8 cellular contexts compared by ENCODE assay signal in the genomic region with DNA sequence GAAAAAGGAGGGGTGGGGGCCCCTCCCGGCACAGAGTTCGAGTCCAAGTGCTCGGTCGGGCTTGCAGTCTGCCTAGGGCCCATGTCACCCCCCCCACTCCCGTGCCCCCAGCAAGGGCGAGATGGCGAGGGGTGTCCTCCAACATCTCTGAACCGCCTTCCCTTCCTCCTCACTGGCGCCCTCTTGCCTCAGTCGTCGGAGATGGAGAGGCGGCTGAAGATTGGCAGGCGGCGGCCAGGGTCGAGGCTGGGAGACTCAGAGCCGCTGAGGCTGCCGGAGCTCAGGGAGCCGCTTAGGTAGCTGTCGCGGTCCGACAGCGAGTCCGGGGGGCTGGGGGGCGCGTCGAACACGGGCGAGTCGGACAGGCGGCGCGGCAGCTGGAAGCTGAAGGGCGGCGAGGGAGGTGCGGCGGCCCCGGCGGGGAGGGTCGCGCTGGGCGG. TPM values are rescaled to one million over a fixed set of nuclear protein-coding genes. Genes with fewer than 3 reads are reported as not detected.
A peak's percentile ranks its signal among the peaks of the same experiment; 100 is the strongest.
DNase-seq lines count a peak whose midpoint lies in the region; ATAC-seq and TF ChIP-seq lines count a peak whose summit lies in the region.

No MANE protein-coding gene starts in this region.

- CTCF ChIA-PET in WTC11 (lab: Charles Lee) = interaction anchor here (0.7 to 2.6 kb wide), 13 partner anchors 10 to 272 kb away, joined by 3 to 20 read pairs (median 4); no protein-coding TSS in a partner anchor

- H3K4me1 ChIP-seq in BLaER1 treated with 17β-estradiol and CSF1 and Interleukin-3, amounts not matched to agents 10 nM and 100 nM = peaks cover 23 to 61% (median 35%) of the 10 kb centered on the region in 10 experiments

- peak overlapping the region; percentile 91 to 100 (median 98) for H3K9ac ChIP-seq in BLaER1 treated with 17β-estradiol and CSF1 and Interleukin-3, amounts not matched to agents 10 nM and 100 nM

- no peaks in the 10 kb centered on the region for H3K27me3 ChIP-seq in BLaER1 treated with 17β-estradiol and CSF1 and Interleukin-3, amounts not matched to agents 10 nM and 100 nM
- no peaks in the 10 kb centered on the region for H3K27me3 ChIP-seq in layer of hippocampus (ENCODE audit: control insufficient read depth, insufficient read depth, low read length)

- peak overlapping the region; percentile 36 to 99 (median 96); a peak in 21 of 22 replicates for H3K4me2 ChIP-seq in BLaER1 treated with 17β-estradiol and CSF1 and Interleukin-3, amounts not matched to agents 10 nM and 100 nM

- no peaks in the 10 kb centered on the region for H3K27me3 Mint-ChIP-seq in WTC11 (ENCODE audit: low read depth)
- H3K27me3 Mint-ChIP-seq in central memory CD8-positive, alpha-beta T cell = no peaks in the 10 kb centered on the region

- H3K27ac ChIP-seq in BLaER1 treated with 17β-estradiol and CSF1 and Interleukin-3, amounts not matched to agents 10 nM and 100 nM = peak overlapping the region; percentile 88 to 100 (median 97)
- H3K27ac ChIP-seq in layer of hippocampus (ENCODE audit: low read depth, low read length) = peak overlapping the region; percentile 99

- TF ChIP-seq CTCF in WTC11 (IDR thresholded peaks at IDR 0.05) = peak; percentile 24; the same call in 1 of the 2 replicates

- peaks cover 38 to 61% (median 48%) of the 10 kb centered on the region in 11 experiments for H4K20me1 ChIP-seq in BLaER1 treated with 17β-estradiol and CSF1 and Interleukin-3, amounts not matched to agents 10 nM and 100 nM

- H3K36me3 ChIP-seq in BLaER1 treated with 17β-estradiol and CSF1 and Interleukin-3, amounts not matched to agents 10 nM and 100 nM = peaks cover 36 to 46% (median 42%) of the 10 kb centered on the region in 11 experiments

- H3K36me3 Mint-ChIP-seq in WTC11 = peaks cover 15% of the 10 kb centered on the region
- peaks cover 91% of the 10 kb centered on the region for H3K36me3 Mint-ChIP-seq in central memory CD8-positive, alpha-beta T cell (ENCODE audit: insufficient read depth)

- H3K4me1 Mint-ChIP-seq in WTC11 = peaks cover 57% of the 10 kb centered on the region
- H3K4me1 Mint-ChIP-seq in central memory CD8-positive, alpha-beta T cell = peaks cover 53% of the 10 kb centered on the region

- H3K27ac Mint-ChIP-seq in WTC11 = peak overlapping the region; percentile 93
- peak overlapping the region; percentile 95 for H3K27ac Mint-ChIP-seq in central memory CD8-positive, alpha-beta T cell (ENCODE audit: low read depth)

- H3K9me3 ChIP-seq in BLaER1 treated with 17β-estradiol and CSF1 and Interleukin-3, amounts not matched to agents 10 nM and 100 nM (replicated peaks in 1 of 11) = peaks cover 0 to 13% (median 0%) of the 10 kb centered on the region in 11 experiments; a peak in 7 of 22 replicates

- H3K9me3 Mint-ChIP-seq in WTC11 = no peaks in the 10 kb centered on the region
- H3K9me3 Mint-ChIP-seq in central memory CD8-positive, alpha-beta T cell = no peaks in the 10 kb centered on the region

- H3K4me3 ChIP-seq in BLaER1 treated with 17β-estradiol and CSF1 and Interleukin-3, amounts not matched to agents 10 nM and 100 nM = peak overlapping the region; percentile 75 to 95 (median 89)
- peak overlapping the region; percentile 66 for H3K4me3 ChIP-seq in Jurkat, Clone E6-1 (ENCODE audit: low read length)

- DNase-seq in Jurkat, Clone E6-1 (ENCODE audit: low read depth, low spot score) = no peak
- DNase-seq in WTC11 (ENCODE audit: low spot score) = peak; percentile 85
- DNase-seq in central memory CD8-positive, alpha-beta T cell (ENCODE audit: low spot score in 2 of 2) = peak; percentile 65 to 74
- DNase-seq in stimulated activated CD4-positive, alpha-beta T cell treated with anti-CD3 and anti-CD28 coated beads, Interleukin-2, amount 100 ng/mL, for 24 hours = peak; percentile 75
- DNase-seq in KG1 (lab: John Stamatoyannopoulos, UW) = no peak

- ATAC-seq in WTC11 (peak; percentile 3), GM19455 (IDR thresholded peaks at IDR 0.05; ENCODE audit: unreplicated experiment) (no peak)
- no peak for ATAC-seq in central memory CD8-positive, alpha-beta T cell (replicated peaks; ENCODE audit: extremely low read depth, poor library complexity, severe bottlenecking)

- peak overlapping the region; percentile 87 for H3K4me3 Mint-ChIP-seq in WTC11
- peak overlapping the region; percentile 65 for H3K4me3 Mint-ChIP-seq in central memory CD8-positive, alpha-beta T cell

- POLR2A ChIA-PET in WTC11 (lab: Charles Lee) = interaction anchor here (1.1 kb wide), 1 partner anchor 16 kb away, joined by 3 read pairs; no protein-coding TSS in a partner anchor

TF ChIP-seq in WTC11, 78 proteins besides CTCF, POLR2A, EP300 and RAD21 (continues in another document):
- TF ChIP-seq, protein P1, sequence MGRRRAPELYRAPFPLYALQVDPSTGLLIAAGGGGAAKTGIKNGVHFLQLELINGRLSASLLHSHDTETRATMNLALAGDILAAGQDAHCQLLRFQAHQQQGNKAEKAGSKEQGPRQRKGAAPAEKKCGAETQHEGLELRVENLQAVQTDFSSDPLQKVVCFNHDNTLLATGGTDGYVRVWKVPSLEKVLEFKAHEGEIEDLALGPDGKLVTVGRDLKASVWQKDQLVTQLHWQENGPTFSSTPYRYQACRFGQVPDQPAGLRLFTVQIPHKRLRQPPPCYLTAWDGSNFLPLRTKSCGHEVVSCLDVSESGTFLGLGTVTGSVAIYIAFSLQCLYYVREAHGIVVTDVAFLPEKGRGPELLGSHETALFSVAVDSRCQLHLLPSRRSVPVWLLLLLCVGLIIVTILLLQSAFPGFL (CRISPR knock-in tag; IDR thresholded peaks at IDR 0.05; ENCODE audit: borderline replicate concordance) = no peak
- TF ChIP-seq NFE2L1 (CRISPR knock-in tag; IDR thresholded peaks at IDR 0.05) (no peak), MXD4 (CRISPR knock-in tag; IDR thresholded peaks at IDR 0.05; ENCODE audit: borderline replicate concordance) (no peak)
- TF ChIP-seq, protein P2, sequence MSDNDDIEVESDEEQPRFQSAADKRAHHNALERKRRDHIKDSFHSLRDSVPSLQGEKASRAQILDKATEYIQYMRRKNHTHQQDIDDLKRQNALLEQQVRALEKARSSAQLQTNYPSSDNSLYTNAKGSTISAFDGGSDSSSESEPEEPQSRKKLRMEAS (CRISPR knock-in tag; IDR thresholded peaks at IDR 0.05) = peak; percentile 52; the same call in 1 of the 2 replicates
- TF ChIP-seq, protein P3, sequence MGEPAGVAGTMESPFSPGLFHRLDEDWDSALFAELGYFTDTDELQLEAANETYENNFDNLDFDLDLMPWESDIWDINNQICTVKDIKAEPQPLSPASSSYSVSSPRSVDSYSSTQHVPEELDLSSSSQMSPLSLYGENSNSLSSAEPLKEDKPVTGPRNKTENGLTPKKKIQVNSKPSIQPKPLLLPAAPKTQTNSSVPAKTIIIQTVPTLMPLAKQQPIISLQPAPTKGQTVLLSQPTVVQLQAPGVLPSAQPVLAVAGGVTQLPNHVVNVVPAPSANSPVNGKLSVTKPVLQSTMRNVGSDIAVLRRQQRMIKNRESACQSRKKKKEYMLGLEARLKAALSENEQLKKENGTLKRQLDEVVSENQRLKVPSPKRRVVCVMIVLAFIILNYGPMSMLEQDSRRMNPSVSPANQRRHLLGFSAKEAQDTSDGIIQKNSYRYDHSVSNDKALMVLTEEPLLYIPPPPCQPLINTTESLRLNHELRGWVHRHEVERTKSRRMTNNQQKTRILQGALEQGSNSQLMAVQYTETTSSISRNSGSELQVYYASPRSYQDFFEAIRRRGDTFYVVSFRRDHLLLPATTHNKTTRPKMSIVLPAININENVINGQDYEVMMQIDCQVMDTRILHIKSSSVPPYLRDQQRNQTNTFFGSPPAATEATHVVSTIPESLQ (CRISPR knock-in tag; IDR thresholded peaks at IDR 0.05) = no peak
- TF ChIP-seq, protein P4, sequence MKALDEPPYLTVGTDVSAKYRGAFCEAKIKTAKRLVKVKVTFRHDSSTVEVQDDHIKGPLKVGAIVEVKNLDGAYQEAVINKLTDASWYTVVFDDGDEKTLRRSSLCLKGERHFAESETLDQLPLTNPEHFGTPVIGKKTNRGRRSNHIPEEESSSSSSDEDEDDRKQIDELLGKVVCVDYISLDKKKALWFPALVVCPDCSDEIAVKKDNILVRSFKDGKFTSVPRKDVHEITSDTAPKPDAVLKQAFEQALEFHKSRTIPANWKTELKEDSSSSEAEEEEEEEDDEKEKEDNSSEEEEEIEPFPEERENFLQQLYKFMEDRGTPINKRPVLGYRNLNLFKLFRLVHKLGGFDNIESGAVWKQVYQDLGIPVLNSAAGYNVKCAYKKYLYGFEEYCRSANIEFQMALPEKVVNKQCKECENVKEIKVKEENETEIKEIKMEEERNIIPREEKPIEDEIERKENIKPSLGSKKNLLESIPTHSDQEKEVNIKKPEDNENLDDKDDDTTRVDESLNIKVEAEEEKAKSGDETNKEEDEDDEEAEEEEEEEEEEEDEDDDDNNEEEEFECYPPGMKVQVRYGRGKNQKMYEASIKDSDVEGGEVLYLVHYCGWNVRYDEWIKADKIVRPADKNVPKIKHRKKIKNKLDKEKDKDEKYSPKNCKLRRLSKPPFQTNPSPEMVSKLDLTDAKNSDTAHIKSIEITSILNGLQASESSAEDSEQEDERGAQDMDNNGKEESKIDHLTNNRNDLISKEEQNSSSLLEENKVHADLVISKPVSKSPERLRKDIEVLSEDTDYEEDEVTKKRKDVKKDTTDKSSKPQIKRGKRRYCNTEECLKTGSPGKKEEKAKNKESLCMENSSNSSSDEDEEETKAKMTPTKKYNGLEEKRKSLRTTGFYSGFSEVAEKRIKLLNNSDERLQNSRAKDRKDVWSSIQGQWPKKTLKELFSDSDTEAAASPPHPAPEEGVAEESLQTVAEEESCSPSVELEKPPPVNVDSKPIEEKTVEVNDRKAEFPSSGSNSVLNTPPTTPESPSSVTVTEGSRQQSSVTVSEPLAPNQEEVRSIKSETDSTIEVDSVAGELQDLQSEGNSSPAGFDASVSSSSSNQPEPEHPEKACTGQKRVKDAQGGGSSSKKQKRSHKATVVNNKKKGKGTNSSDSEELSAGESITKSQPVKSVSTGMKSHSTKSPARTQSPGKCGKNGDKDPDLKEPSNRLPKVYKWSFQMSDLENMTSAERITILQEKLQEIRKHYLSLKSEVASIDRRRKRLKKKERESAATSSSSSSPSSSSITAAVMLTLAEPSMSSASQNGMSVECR (CRISPR knock-in tag; IDR thresholded peaks at IDR 0.05; ENCODE audit: borderline replicate concordance) = 0 out of 2 replicates have a peak, but pooled peaks have one; percentile 50

RNA-seq across cellular contexts. Expression of a gene that starts 2.3 kb away (rescaled TPM):
- 37.3 TPM for polyA plus RNA-seq in Jurkat, Clone E6-1 (2012; ENCODE audit: insufficient read depth, insufficient read length)
- 50.4 to 63.4 TPM (median 61.6 TPM) in 3 replicates for total RNA-seq in WTC11 (2021)

Comparison
In these comparisons a context has a peak if more than half of its experiments do, and no peak if none do; other contexts are left out.
1. DNase-seq: peak in WTC11 (single experiment), central memory CD8-positive, alpha-beta T cell (2 of 2) and stimulated activated CD4-positive, alpha-beta T cell treated with anti-CD3 and anti-CD28 coated beads, Interleukin-2, amount 100 ng/mL, for 24 hours (2 of 2); none in Jurkat, Clone E6-1 (single experiment) and KG1 (single experiment).